8 cellular contexts compared by ENCODE assay signal in the genomic region with DNA sequence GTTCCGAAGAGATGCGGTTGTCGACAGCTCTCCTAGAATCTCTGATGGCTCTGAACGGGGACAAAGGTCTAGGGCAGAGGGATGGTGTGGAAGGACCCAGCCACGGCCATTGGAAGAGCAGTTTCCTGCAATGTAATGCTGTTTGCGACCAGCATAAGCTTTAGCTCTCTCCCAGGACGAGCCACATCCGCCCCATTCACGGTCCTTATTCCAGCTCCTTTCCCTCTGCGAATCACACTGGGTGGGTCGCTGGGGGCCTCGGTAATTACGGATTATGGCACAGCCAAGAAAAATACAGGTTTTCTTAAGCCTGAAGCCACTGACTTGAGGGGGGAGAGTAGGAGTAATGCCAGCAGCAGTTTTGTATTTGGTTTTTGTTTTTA. TPM values are rescaled to one million over a fixed set of nuclear protein-coding genes. Genes with fewer than 3 reads are reported as not detected.
DNase-seq lines count a peak whose midpoint lies in the region; ATAC-seq and TF ChIP-seq lines count a peak whose summit lies in the region.

No MANE protein-coding gene starts in this region.

- H3K36me3 Mint-ChIP-seq in CD8-positive, alpha-beta T cell, result peaks cover 29% of the 10 kb centered on the region

- CTCF ChIA-PET in CD8-positive, alpha-beta T cell (lab: Charles Lee), result interaction anchor here (1.0 to 6.8 kb wide), 5 partner anchors 10 to 106 kb away, joined by 4 to 114 read pairs (median 51); no protein-coding TSS in a partner anchor
- CTCF ChIA-PET in HEK293 (lab: Yijun Ruan, JAX), result interaction anchor here (1.9 to 6.5 kb wide), 2 partner anchors 21 to 24 kb away, joined by 9 to 59 read pairs; no protein-coding TSS in a partner anchor

- ATAC-seq in CD8-positive, alpha-beta T cell, result peak; percentile 9
- peak; percentile 39 to 66 (median 48) for ATAC-seq in right lobe of liver

- H3K4me1 ChIP-seq in CD8-positive, alpha-beta T cell (ENCODE audit: insufficient read depth, low read length), result peaks cover 41% of the 10 kb centered on the region
- H3K4me1 ChIP-seq in HEK293 (ENCODE audit: control insufficient read depth, insufficient read depth, low read length) (peaks cover 16% of the 10 kb centered on the region), right lobe of liver (no peaks in the 10 kb centered on the region), suprapubic skin (peaks cover 35% of the 10 kb centered on the region)

- DNase-seq in CD8-positive, alpha-beta T cell, result peak in 4 of 7 experiments; percentile 40 to 75 (median 50)
- DNase-seq in RKO (ENCODE audit: low spot score) (peak; percentile 54), choroid plexus epithelial cell (ENCODE audit: low read depth) (peak; percentile 51), right lobe of liver (peak in 2 of 3 donors; percentile 31 to 49), suprapubic skin (ENCODE audit: low spot score in 2 of 2) (no peak), cortex of kidney (lab: John Stamatoyannopoulos, UW) (no peak), cerebellum (ENCODE audit: low spot score) (no peak)

- intact Hi-C loops in CD8-positive, alpha-beta T cell (cut with DNase I, micrococcal nuclease), result loop anchor here (1.0 to 5.0 kb wide), 4 partner anchors 8 to 105 kb away; no protein-coding TSS in a partner anchor
- intact Hi-C loops in right lobe of liver (cut with DNase I), result loop anchor here in 1 of 2 donors (5.0 kb wide), 1 partner anchor 65 kb away; no protein-coding TSS in a partner anchor

- H3K9me3 Mint-ChIP-seq in CD8-positive, alpha-beta T cell, result no peaks in the 10 kb centered on the region

- TF ChIP-seq POLR2A in right lobe of liver (IDR thresholded peaks at IDR 0.05), result no peak
- TF ChIP-seq POLR2A in suprapubic skin (IDR thresholded peaks at IDR 0.05), result no peak

- no peaks in the 10 kb centered on the region for H3K36me3 ChIP-seq in CD8-positive, alpha-beta T cell (ENCODE audit: insufficient read depth, low read length)
- H3K36me3 ChIP-seq in HEK293 (ENCODE audit: control insufficient read depth in 2 of 2, insufficient read depth in 1 of 2, low read length in 2 of 2) (no peaks in the 10 kb centered on the region), right lobe of liver (no peaks in the 10 kb centered on the region), suprapubic skin (no peaks in the 10 kb centered on the region)

- TF ChIP-seq EP300 in suprapubic skin (IDR thresholded peaks at IDR 0.05), result no peak

- H3K27me3 ChIP-seq in CD8-positive, alpha-beta T cell (ENCODE audit: insufficient read depth, low read length), result no peaks in the 10 kb centered on the region
- H3K27me3 ChIP-seq in right lobe of liver, result peaks cover 4 to 36% of the 10 kb centered on the region in 2 donors
- H3K27me3 ChIP-seq in suprapubic skin, result peaks cover 47% of the 10 kb centered on the region

- H3K4me1 Mint-ChIP-seq in CD8-positive, alpha-beta T cell (ENCODE audit: low read depth), result peaks cover 44% of the 10 kb centered on the region

- TF ChIP-seq CTCF in CD8-positive, alpha-beta T cell (IDR thresholded peaks at IDR 0.05), result no peak
- TF ChIP-seq CTCF in HEK293 (tag by site-specific recombination; IDR thresholded peaks at IDR 0.05), result no peak
- TF ChIP-seq CTCF in choroid plexus epithelial cell (conservative IDR thresholded peaks at IDR 0.05; ENCODE audit: low read depth, low read length), result peak; percentile 3
- TF ChIP-seq CTCF in right lobe of liver (IDR thresholded peaks at IDR 0.05), result no peak
- TF ChIP-seq CTCF in suprapubic skin (IDR thresholded peaks at IDR 0.05), result no peak

- peak overlapping the region; percentile 98 for H3K4me3 Mint-ChIP-seq in CD8-positive, alpha-beta T cell

- H3K4me3 ChIP-seq in CD8-positive, alpha-beta T cell (ENCODE audit: low read depth, low read length), result peak overlapping the region; percentile 69
- H3K4me3 ChIP-seq in HEK293 (ENCODE audit: low read depth, low read length), result peak overlapping the region; percentile 73
- peak overlapping the region; percentile 73 for H3K4me3 ChIP-seq in choroid plexus epithelial cell (ENCODE audit: low read depth, low read length)
- peak overlapping the region; percentile 21 to 35 (median 32) for H3K4me3 ChIP-seq in right lobe of liver
- peak overlapping the region; percentile 57 for H3K4me3 ChIP-seq in suprapubic skin

- H3K27me3 Mint-ChIP-seq in CD8-positive, alpha-beta T cell (ENCODE audit: low read depth), result no peaks in the 10 kb centered on the region

- POLR2A ChIA-PET in CD8-positive, alpha-beta T cell (lab: Charles Lee), result interaction anchor here (0.6 to 9.8 kb wide), 14 partner anchors 10 to 467 kb away, joined by 3 to 583 read pairs (median 50); partner anchors contain the start of genes ANXA2R, HMGCS1, TMEM267 and ZNF131
- POLR2A ChIA-PET in HEK293 (lab: Yijun Ruan, JAX), result interaction anchor here (0.6 to 4.3 kb wide), 6 partner anchors 9 to 467 kb away, joined by 3 to 20 read pairs (median 4); partner anchors contain the start of genes ANXA2R, TMEM267 and ZNF131

- H3K27ac Mint-ChIP-seq in CD8-positive, alpha-beta T cell, result peak overlapping the region; percentile 100

- peak overlapping the region; percentile 97 for H3K27ac ChIP-seq in CD8-positive, alpha-beta T cell (ENCODE audit: low read depth, low read length)
- peak overlapping the region; percentile 97 for H3K27ac ChIP-seq in HEK293 (ENCODE audit: extremely low read depth, low read depth, low read length)
- peak overlapping the region; percentile 78 to 93 (median 78) for H3K27ac ChIP-seq in right lobe of liver
- peak overlapping the region; percentile 97 for H3K27ac ChIP-seq in suprapubic skin

- 3% methylated on average over 13 of the region's 13 CpGs for WGBS in right lobe of liver (ENCODE audit: insufficient coverage, low coverage, low lambda C conversion rate, missing lambda C conversion rate)
- 10% methylated on average over 13 of the region's 13 CpGs for WGBS in suprapubic skin

- no peaks in the 10 kb centered on the region for H3K9me3 ChIP-seq in CD8-positive, alpha-beta T cell (ENCODE audit: low read length)
- H3K9me3 ChIP-seq in HEK293 (ENCODE audit: control insufficient read depth, insufficient read depth, low read depth, low read length) (no peaks in the 10 kb centered on the region), right lobe of liver (no peaks in the 10 kb centered on the region), suprapubic skin (no peaks in the 10 kb centered on the region)

TF ChIP-seq in HEK293, 187 proteins besides CTCF, POLR2A, EP300 and RAD21:
- TF ChIP-seq PBX3 (CRISPR knock-in tag; IDR thresholded peaks at IDR 0.05) (0 out of 2 replicates have a peak, but pooled peaks have one; percentile 3), ZNF341 (tag by site-specific recombination; IDR thresholded peaks at IDR 0.05; ENCODE audit: low read depth) (peak; percentile 78), ZBTB20 (tag by site-specific recombination; IDR thresholded peaks at IDR 0.05) (0 out of 2 replicates have a peak, but pooled peaks have one; percentile 3), ZNF335 (tag by site-specific recombination; conservative IDR thresholded peaks at IDR 0.05) (peak; percentile 55)
- TF ChIP-seq, protein P1, sequence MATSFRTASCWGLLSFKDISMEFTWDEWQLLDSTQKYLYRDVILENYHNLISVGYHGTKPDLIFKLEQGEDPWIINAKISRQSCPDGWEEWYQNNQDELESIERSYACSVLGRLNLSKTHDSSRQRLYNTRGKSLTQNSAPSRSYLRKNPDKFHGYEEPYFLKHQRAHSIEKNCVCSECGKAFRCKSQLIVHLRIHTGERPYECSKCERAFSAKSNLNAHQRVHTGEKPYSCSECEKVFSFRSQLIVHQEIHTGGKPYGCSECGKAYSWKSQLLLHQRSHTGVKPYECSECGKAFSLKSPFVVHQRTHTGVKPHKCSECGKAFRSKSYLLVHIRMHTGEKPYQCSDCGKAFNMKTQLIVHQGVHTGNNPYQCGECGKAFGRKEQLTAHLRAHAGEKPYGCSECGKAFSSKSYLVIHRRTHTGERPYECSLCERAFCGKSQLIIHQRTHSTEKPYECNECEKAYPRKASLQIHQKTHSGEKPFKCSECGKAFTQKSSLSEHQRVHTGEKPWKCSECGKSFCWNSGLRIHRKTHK (tag by site-specific recombination; IDR thresholded peaks at IDR 0.05), result no peak

RNA-seq across cellular contexts. Expression of gene ANXA2R, which starts 22.7 kb away (rescaled TPM):
- 10 to 100 TPM; 38.2 to 39.5 TPM for total RNA-seq in CD8-positive, alpha-beta T cell
- total RNA-seq in right lobe of liver, result 1 to 10 TPM in 1 of 6 experiments, under 1 TPM in 5; 0.21 to 1.1 (median 0.41) TPM
- 1 to 10 TPM in 1 of 4 donors, under 1 TPM in 2, not detected in 1; 0.39 to 3.1 (median 0.89) TPM for total RNA-seq in suprapubic skin
- 2.9 TPM for total RNA-seq in cerebellum

Comparison
In these comparisons a context has a peak if more than half of its experiments do, and no peak if none do; other contexts are left out.
1. DNase-seq: peak in CD8-positive, alpha-beta T cell (4 of 7), RKO (single experiment), choroid plexus epithelial cell (single experiment) and right lobe of liver (2 of 3); none in suprapubic skin (0 of 2), cortex of kidney (single experiment) and cerebellum (single experiment).
2. RNA of gene ANXA2R, which starts 22.7 kb away (total RNA-seq): 38.2 to 39.5 TPM in CD8-positive, alpha-beta T cell; 2.9 TPM in cerebellum (single experiment), 0.39 to 3.1 TPM in suprapubic skin and 0.21 to 1.1 TPM in right lobe of liver; every median in the first group is over 4 times any median in the second.
3. Peak in every context shown above with its lines, with median percentiles within 50 percentile points of each other: H3K27ac ChIP-seq and H3K4me3 ChIP-seq.